8 cellular contexts compared by ENCODE assay signal in genomic region chr1:2411801-2412394, GRCh38. TPM values are rescaled to one million over a fixed set of nuclear protein-coding genes. Genes with fewer than 3 reads are reported as not detected.
A peak's percentile ranks its signal among the peaks of the same experiment; 100 is the strongest.
DNase-seq lines count a peak whose midpoint lies in the region; ATAC-seq lines count a peak whose summit lies in the region.

No MANE protein-coding gene starts in this region.

- H3K4me1 Mint-ChIP-seq in immature natural killer cell = peaks cover 29 to 40% of the 10 kb centered on the region in 2 donors
- H3K4me1 Mint-ChIP-seq in stimulated activated naive CD8-positive, alpha-beta T cell treated with anti-CD3 and anti-CD28 coated beads, Interleukin-15, Interleukin-2, amounts not matched to agents 100 ng/mL and 50 ng/mL, for 24 hours (ENCODE audit: low read depth) = peaks cover 41% of the 10 kb centered on the region

- peak overlapping the region; percentile 91 to 92 for H3K27ac Mint-ChIP-seq in activated naive CD4-positive, alpha-beta T cell treated with anti-CD3 and anti-CD28 coated beads, Interleukin-2, amount 50 U/mL, for 72 hours
- H3K27ac Mint-ChIP-seq in immature natural killer cell = peak overlapping the region in 5 of 6 donors; percentile 55 to 87 (median 81)
- peak overlapping the region; percentile 89 for H3K27ac Mint-ChIP-seq in stimulated activated naive CD8-positive, alpha-beta T cell treated with anti-CD3 and anti-CD28 coated beads, Interleukin-15, Interleukin-2, amounts not matched to agents 100 ng/mL and 50 ng/mL, for 24 hours

- peaks cover 4 to 5% of the 10 kb centered on the region in 2 donors for H3K36me3 Mint-ChIP-seq in activated naive CD4-positive, alpha-beta T cell treated with anti-CD3 and anti-CD28 coated beads, Interleukin-2, amount 50 U/mL, for 72 hours
- no peaks in the 10 kb centered on the region for H3K36me3 Mint-ChIP-seq in immature natural killer cell
- peaks cover 21% of the 10 kb centered on the region for H3K36me3 Mint-ChIP-seq in stimulated activated naive CD8-positive, alpha-beta T cell treated with anti-CD3 and anti-CD28 coated beads, Interleukin-15, Interleukin-2, amounts not matched to agents 100 ng/mL and 50 ng/mL, for 24 hours (ENCODE audit: low read depth)

- no peaks in the 10 kb centered on the region for H3K9me3 Mint-ChIP-seq in activated naive CD4-positive, alpha-beta T cell treated with anti-CD3 and anti-CD28 coated beads, Interleukin-2, amount 50 U/mL, for 72 hours
- H3K9me3 Mint-ChIP-seq in immature natural killer cell = no peaks in the 10 kb centered on the region
- H3K9me3 Mint-ChIP-seq in stimulated activated naive CD8-positive, alpha-beta T cell treated with anti-CD3 and anti-CD28 coated beads, Interleukin-15, Interleukin-2, amounts not matched to agents 100 ng/mL and 50 ng/mL, for 24 hours = no peaks in the 10 kb centered on the region

- H3K27me3 Mint-ChIP-seq in immature natural killer cell (ENCODE audit: low read depth in 3 of 3) = peaks cover 0 to 8% (median 0%) of the 10 kb centered on the region in 3 donors
- no peaks in the 10 kb centered on the region for H3K27me3 Mint-ChIP-seq in stimulated activated naive CD8-positive, alpha-beta T cell treated with anti-CD3 and anti-CD28 coated beads, Interleukin-15, Interleukin-2, amounts not matched to agents 100 ng/mL and 50 ng/mL, for 24 hours

- peak; percentile 36 for DNase-seq in ELF-1 (ENCODE audit: low read depth, low spot score)
- peak in 1 of 2 donors; percentile 36 for DNase-seq in activated naive CD4-positive, alpha-beta T cell treated with anti-CD3 and anti-CD28 coated beads, Interleukin-2, amount 50 U/mL, for 72 hours (ENCODE audit: low spot score in 2 of 2)
- no peak for DNase-seq in immature natural killer cell
- no peak for DNase-seq in mesenteric fat pad (ENCODE audit: low spot score)
- no peak for DNase-seq in HPDE6-E6E7 (ENCODE audit: extremely low spot score)

- peak overlapping the region; percentile 72 to 84 (median 82) for H3K4me3 Mint-ChIP-seq in immature natural killer cell
- H3K4me3 Mint-ChIP-seq in stimulated activated naive CD8-positive, alpha-beta T cell treated with anti-CD3 and anti-CD28 coated beads, Interleukin-15, Interleukin-2, amounts not matched to agents 100 ng/mL and 50 ng/mL, for 24 hours = peak overlapping the region; percentile 89

- ATAC-seq in GM21367 (IDR thresholded peaks at IDR 0.05; ENCODE audit: unreplicated experiment) = peak; percentile 10
- ATAC-seq in HG03558 (IDR thresholded peaks at IDR 0.05; ENCODE audit: extremely low read depth, unreplicated experiment) = peak; percentile 17
- ATAC-seq in activated naive CD4-positive, alpha-beta T cell treated with anti-CD3 and anti-CD28 coated beads, Interleukin-2, amount 50 U/mL, for 72 hours = peak; percentile 29 to 49

RNA-seq across cellular contexts. Expression of gene PEX10, which starts 0.5 kb away (rescaled TPM):
- total RNA-seq in activated naive CD4-positive, alpha-beta T cell treated with anti-CD3 and anti-CD28 coated beads, Interleukin-2, amount 50 U/mL, for 72 hours = 10 to 100 TPM in 1 of 2 donors, 1 to 10 TPM in 1; 4.7 to 17.0 TPM
- polyA plus RNA-seq in immature natural killer cell = 10 to 100 TPM in 1 of 3 donors, 1 to 10 TPM in 2; 9.1 to 18.2 (median 9.3) TPM
- 23.9 TPM for total RNA-seq in mesenteric fat pad

RNA-seq across cellular contexts. Expression of gene RER1, which starts 20.3 kb away (rescaled TPM):
- 100 to 1,000 TPM; 102 to 135 TPM for total RNA-seq in activated naive CD4-positive, alpha-beta T cell treated with anti-CD3 and anti-CD28 coated beads, Interleukin-2, amount 50 U/mL, for 72 hours
- polyA plus RNA-seq in immature natural killer cell = 100 to 1,000 TPM; 185 to 216 (median 210) TPM
- total RNA-seq in mesenteric fat pad = 157 TPM

RNA-seq across cellular contexts. Expression of gene MORN1, which starts 20.5 kb away (rescaled TPM):
- 1 to 10 TPM; 2.0 to 5.7 TPM for total RNA-seq in activated naive CD4-positive, alpha-beta T cell treated with anti-CD3 and anti-CD28 coated beads, Interleukin-2, amount 50 U/mL, for 72 hours
- 1 to 10 TPM in 2 of 3 donors, under 1 TPM in 1; 0.89 to 4.0 (median 3.9) TPM for polyA plus RNA-seq in immature natural killer cell
- 4.4 TPM for total RNA-seq in mesenteric fat pad
